Comparison of ENCODE assay signal across 12 cellular contexts in the genomic region with DNA sequence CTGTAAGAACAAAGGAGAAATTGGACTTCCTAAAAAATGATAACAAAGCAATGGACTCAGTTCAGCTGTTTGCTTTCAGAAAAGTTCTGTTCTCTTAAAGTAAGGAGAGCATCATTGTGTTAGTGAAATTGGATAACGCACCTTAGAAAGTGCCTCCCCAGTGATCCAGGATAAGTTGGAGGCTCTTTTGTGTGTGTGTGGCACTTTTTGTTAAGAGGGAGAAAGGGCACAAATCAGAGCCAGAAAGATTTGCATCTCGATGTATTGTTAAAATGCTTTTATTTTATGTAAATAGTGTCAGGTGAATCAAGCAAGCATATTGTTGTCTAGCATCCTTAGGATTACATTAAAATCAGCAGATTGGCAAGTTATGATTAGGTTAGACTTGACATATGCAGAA. TPM values are rescaled to one million over a fixed set of nuclear protein-coding genes. Genes with fewer than 3 reads are reported as not detected.
DNase-seq lines count a peak whose midpoint lies in the region; ATAC-seq lines count a peak whose summit lies in the region.
"Had no signal": no experiment of that assay in that cellular context is flagged by ENCODE, and none has a peak within 500 bp of the region (broad histone marks: within the 10 kb centered on the region; RNA-seq: fewer than 3 reads in every experiment).

No MANE protein-coding gene starts in this region.

- no peaks in the 10 kb centered on the region for H3K36me3 ChIP-seq in iPS-15b (ENCODE audit: control insufficient read depth, insufficient read depth, low read length)
- H3K36me3 ChIP-seq: SJCRH30 had no signal

- H3K9me3 ChIP-seq in iPS-15b (ENCODE audit: control insufficient read depth, insufficient read depth, low read length) = no peaks in the 10 kb centered on the region
- H3K9me3 ChIP-seq: SJCRH30 had no signal

- H3K27me3 Mint-ChIP-seq in activated T-cell treated with anti-CD3 and anti-CD28 coated beads, Interleukin-2, amount 50 U/mL, for 24 hours = no peaks in the 10 kb centered on the region
- no peaks in the 10 kb centered on the region for H3K27me3 Mint-ChIP-seq in activated T-helper 1 cell treated with anti-CD3 and anti-CD28 coated beads, Interleukin-12 subunit alpha, Interleukin-12 subunit beta, Interleukin-2, Interleukin-4 antibody, amounts not matched to agents 30 ng/mL and 10 ng/mL and 1 ng/mL, durations not matched to agents 14 hours and 24 hours and 36 hours (ENCODE audit: insufficient read depth)
- H3K27me3 Mint-ChIP-seq in stimulated activated naive B cell treated with anti-CD40 and anti-IgM and Interleukin-4, amounts not matched to agents 10 μg/mL and 1 μg/mL and 100 μg/mL, for 72 hours = no peaks in the 10 kb centered on the region

- no peak for ATAC-seq in stimulated activated naive B cell treated with anti-CD40 and anti-IgM and Interleukin-4, amounts not matched to agents 10 μg/mL and 1 μg/mL and 100 μg/mL, for 72 hours (replicated peaks)
- ATAC-seq in HG02623 (IDR thresholded peaks at IDR 0.05; ENCODE audit: unreplicated experiment) = no peak
- no peak for ATAC-seq in GM19395 (IDR thresholded peaks at IDR 0.05; ENCODE audit: unreplicated experiment)

- DNase-seq in activated T-cell treated with anti-CD3 and anti-CD28 coated beads, Interleukin-2, amount 50 U/mL, for 24 hours = no peak
- no peak for DNase-seq in activated T-cell treated with anti-CD3 and anti-CD28 coated beads, Interleukin-2, amount 50 U/mL, for 1 hour
- DNase-seq in activated T-helper 1 cell treated with anti-CD3 and anti-CD28 coated beads, Interleukin-12 subunit alpha, Interleukin-12 subunit beta, Interleukin-2, Interleukin-4 antibody, amounts not matched to agents 30 ng/mL and 10 ng/mL and 1 ng/mL, durations not matched to agents 14 hours and 24 hours and 36 hours (ENCODE audit: low spot score) = no peak
- DNase-seq in stimulated activated naive B cell treated with anti-CD40 and anti-IgM and Interleukin-4, amounts not matched to agents 10 μg/mL and 1 μg/mL and 100 μg/mL, for 72 hours = no peak
- DNase-seq in posterior cingulate gyrus = no peak
- DNase-seq: AML-193, islet precursor cell, NCI-H1092, SJCRH30 had no signal

- H3K4me1 Mint-ChIP-seq in activated T-cell treated with anti-CD3 and anti-CD28 coated beads, Interleukin-2, amount 50 U/mL, for 24 hours (ENCODE audit: low read depth) = peaks cover 48% of the 10 kb centered on the region
- peaks cover 52% of the 10 kb centered on the region for H3K4me1 Mint-ChIP-seq in activated T-helper 1 cell treated with anti-CD3 and anti-CD28 coated beads, Interleukin-12 subunit alpha, Interleukin-12 subunit beta, Interleukin-2, Interleukin-4 antibody, amounts not matched to agents 30 ng/mL and 10 ng/mL and 1 ng/mL, durations not matched to agents 14 hours and 24 hours and 36 hours (ENCODE audit: low read depth)
- H3K4me1 Mint-ChIP-seq in stimulated activated naive B cell treated with anti-CD40 and anti-IgM and Interleukin-4, amounts not matched to agents 10 μg/mL and 1 μg/mL and 100 μg/mL, for 72 hours = peaks cover 26 to 55% of the 10 kb centered on the region in 2 donors

- H3K27me3 ChIP-seq in iPS-15b (ENCODE audit: control insufficient read depth, insufficient read depth, low read length) = no peaks in the 10 kb centered on the region
- H3K27me3 ChIP-seq: SJCRH30 had no signal

- no peak overlapping the region for H3K4me3 ChIP-seq in iPS-15b (ENCODE audit: low read depth, low read length)

- H3K36me3 Mint-ChIP-seq in activated T-cell treated with anti-CD3 and anti-CD28 coated beads, Interleukin-2, amount 50 U/mL, for 24 hours (ENCODE audit: low read depth) = peaks cover 16% of the 10 kb centered on the region
- H3K36me3 Mint-ChIP-seq in activated T-helper 1 cell treated with anti-CD3 and anti-CD28 coated beads, Interleukin-12 subunit alpha, Interleukin-12 subunit beta, Interleukin-2, Interleukin-4 antibody, amounts not matched to agents 30 ng/mL and 10 ng/mL and 1 ng/mL, durations not matched to agents 14 hours and 24 hours and 36 hours (ENCODE audit: low read depth) = peaks cover 14% of the 10 kb centered on the region
- H3K36me3 Mint-ChIP-seq in stimulated activated naive B cell treated with anti-CD40 and anti-IgM and Interleukin-4, amounts not matched to agents 10 μg/mL and 1 μg/mL and 100 μg/mL, for 72 hours = peaks cover 34 to 50% of the 10 kb centered on the region in 2 donors

- peaks cover 5% of the 10 kb centered on the region for H3K9me3 Mint-ChIP-seq in activated T-cell treated with anti-CD3 and anti-CD28 coated beads, Interleukin-2, amount 50 U/mL, for 24 hours
- peaks cover 3% of the 10 kb centered on the region for H3K9me3 Mint-ChIP-seq in activated T-helper 1 cell treated with anti-CD3 and anti-CD28 coated beads, Interleukin-12 subunit alpha, Interleukin-12 subunit beta, Interleukin-2, Interleukin-4 antibody, amounts not matched to agents 30 ng/mL and 10 ng/mL and 1 ng/mL, durations not matched to agents 14 hours and 24 hours and 36 hours
- peaks cover 0 to 2% of the 10 kb centered on the region in 2 donors for H3K9me3 Mint-ChIP-seq in stimulated activated naive B cell treated with anti-CD40 and anti-IgM and Interleukin-4, amounts not matched to agents 10 μg/mL and 1 μg/mL and 100 μg/mL, for 72 hours

- peak overlapping the region; percentile 93 for H3K4me3 Mint-ChIP-seq in activated T-cell treated with anti-CD3 and anti-CD28 coated beads, Interleukin-2, amount 50 U/mL, for 24 hours
- H3K4me3 Mint-ChIP-seq in activated T-helper 1 cell treated with anti-CD3 and anti-CD28 coated beads, Interleukin-12 subunit alpha, Interleukin-12 subunit beta, Interleukin-2, Interleukin-4 antibody, amounts not matched to agents 30 ng/mL and 10 ng/mL and 1 ng/mL, durations not matched to agents 14 hours and 24 hours and 36 hours = peak overlapping the region; percentile 72
- H3K4me3 Mint-ChIP-seq in stimulated activated naive B cell treated with anti-CD40 and anti-IgM and Interleukin-4, amounts not matched to agents 10 μg/mL and 1 μg/mL and 100 μg/mL, for 72 hours = peak overlapping the region; percentile 77 to 82

- intact Hi-C loops in activated T-helper 1 cell treated with anti-CD3 and anti-CD28 coated beads, Interleukin-12 subunit alpha, Interleukin-12 subunit beta, Interleukin-2, Interleukin-4 antibody, amounts not matched to agents 30 ng/mL and 10 ng/mL and 1 ng/mL, durations not matched to agents 14 hours and 24 hours and 36 hours (cut with micrococcal nuclease) = loop anchor here (10.0 kb wide), 2 partner anchors 411 to 1991 kb away; partner anchors contain the start of genes ITPR2 and KRAS
- intact Hi-C loops in posterior cingulate gyrus (cut with DNase I) = no loop called here

- H3K27ac Mint-ChIP-seq in activated T-cell treated with anti-CD3 and anti-CD28 coated beads, Interleukin-2, amount 50 U/mL, for 24 hours = no peak overlapping the region
- H3K27ac Mint-ChIP-seq in activated T-helper 1 cell treated with anti-CD3 and anti-CD28 coated beads, Interleukin-12 subunit alpha, Interleukin-12 subunit beta, Interleukin-2, Interleukin-4 antibody, amounts not matched to agents 30 ng/mL and 10 ng/mL and 1 ng/mL, durations not matched to agents 14 hours and 24 hours and 36 hours = no peak overlapping the region
- H3K27ac Mint-ChIP-seq in stimulated activated naive B cell treated with anti-CD40 and anti-IgM and Interleukin-4, amounts not matched to agents 10 μg/mL and 1 μg/mL and 100 μg/mL, for 72 hours = peak overlapping the region; percentile 42

- peaks cover 10% of the 10 kb centered on the region for H3K4me1 ChIP-seq in iPS-15b (ENCODE audit: control insufficient read depth, insufficient read depth, low read length)

- H3K9ac ChIP-seq in iPS-15b (ENCODE audit: low read depth, low read length) = peak overlapping the region; percentile 28

RNA-seq across cellular contexts. Expression of gene STK38L, which starts 2.1 kb away (rescaled TPM):
- total RNA-seq in activated T-helper 1 cell treated with anti-CD3 and anti-CD28 coated beads, Interleukin-12 subunit alpha, Interleukin-12 subunit beta, Interleukin-2, Interleukin-4 antibody, amounts not matched to agents 30 ng/mL and 10 ng/mL and 1 ng/mL, durations not matched to agents 14 hours and 24 hours and 36 hours = 20.5 and 23.3 TPM in 2 replicates
